21 cellular contexts compared by ENCODE assay signal in genomic region chr5:170700503-170700902, GRCh38.
DNase-seq lines count a peak whose midpoint lies in the region; ATAC-seq and TF ChIP-seq lines count a peak whose summit lies in the region.
"Had no signal": no experiment of that assay in that cellular context is flagged by ENCODE, and none has a peak within 500 bp of the region (broad histone marks: within the 10 kb centered on the region; RNA-seq: fewer than 3 reads in every experiment).

No MANE protein-coding gene starts in this region.

- no peaks in the 10 kb centered on the region for H3K79me1 ChIP-seq in trophoblast cell (ENCODE audit: low read length)

- no peak overlapping the region for H2AK5ac ChIP-seq in trophoblast cell (ENCODE audit: low read length)

- no peak overlapping the region for H3K4me2 ChIP-seq in trophoblast cell (ENCODE audit: low read length)
- H3K4me2 ChIP-seq: A549; BLaER1 treated with 17β-estradiol and CSF1 and Interleukin-3, amounts not matched to agents 10 nM and 100 nM had no signal

- H4K8ac ChIP-seq in trophoblast cell (ENCODE audit: low read depth, low read length): no peak overlapping the region

- peak; percentile 35; the same call in 1 of the 2 replicates for TF ChIP-seq EP300 in Ishikawa (IDR thresholded peaks at IDR 0.05; ENCODE audit: borderline replicate concordance)

- peak; percentile 32 for DNase-seq in NCI-H2171 treated with DMSO at 0.1 percent for 48 hours (lab: John Stamatoyannopoulos, UW)
- DNase-seq in NCI-H2171 (lab: John Stamatoyannopoulos, UW): no peak
- DNase-seq in trophoblast cell: no peak
- DNase-seq: AML-193; Caco-2; CD4-positive, alpha-beta T cell; CD8-positive, alpha-beta T cell; DMS 273 treated with DMSO at 0.1 percent for 48 hours; DMS153; DMS53; DMS79; DND-41; EL; GDM1 had no signal

- no peaks in the 10 kb centered on the region for H3K4me1 ChIP-seq in trophoblast cell (ENCODE audit: control insufficient read depth in 1 of 2, insufficient read depth in 2 of 2, low read length in 2 of 2)
- H3K4me1 ChIP-seq: A549; BLaER1 treated with 17β-estradiol and CSF1 and Interleukin-3, amounts not matched to agents 10 nM and 100 nM; Caco-2 had no signal

- H3K79me2 ChIP-seq in trophoblast cell (ENCODE audit: control insufficient read depth, insufficient read depth, low read length, poor library complexity): no peaks in the 10 kb centered on the region

- H3K27ac ChIP-seq in trophoblast cell (ENCODE audit: low read depth, low read length): no peak overlapping the region
- H3K27ac ChIP-seq: 22Rv1; A549; BLaER1 treated with 17β-estradiol and CSF1 and Interleukin-3, amounts not matched to agents 10 nM and 100 nM; C4-2B had no signal

- no peak overlapping the region for H2BK5ac ChIP-seq in trophoblast cell (ENCODE audit: low read depth, low read length, poor library complexity)

- peak overlapping the region; percentile 42 for H3K23ac ChIP-seq in trophoblast cell (ENCODE audit: low read length)

- no peak for ATAC-seq in GM19452 (IDR thresholded peaks at IDR 0.05; ENCODE audit: unreplicated experiment)
- ATAC-seq: A549; CD8-positive, alpha-beta T cell; GM12878 had no signal

- H3K36me3 ChIP-seq in trophoblast cell (ENCODE audit: control insufficient read depth in 1 of 2, insufficient read depth in 2 of 2, low read length in 2 of 2): no peaks in the 10 kb centered on the region
- H3K36me3 ChIP-seq: BLaER1 treated with 17β-estradiol and CSF1 and Interleukin-3, amounts not matched to agents 10 nM and 100 nM had no signal

- no peak overlapping the region for H3K9ac ChIP-seq in trophoblast cell (ENCODE audit: low read length)
- H3K9ac ChIP-seq: BLaER1 treated with 17β-estradiol and CSF1 and Interleukin-3, amounts not matched to agents 10 nM and 100 nM had no signal

- no peak overlapping the region for H4K91ac ChIP-seq in trophoblast cell (ENCODE audit: low read depth, low read length)

- no peak overlapping the region for H3K4me3 ChIP-seq in trophoblast cell (ENCODE audit: low read depth, low read length)
- H3K4me3 ChIP-seq: A549; BLaER1 treated with 17β-estradiol and CSF1 and Interleukin-3, amounts not matched to agents 10 nM and 100 nM; GM12878 had no signal

- TF ChIP-seq RAD21 in Ishikawa (IDR thresholded peaks at IDR 0.05; ENCODE audit: low read depth): no peak

- WGBS in trophoblast cell (ENCODE audit: extremely low coverage, insufficient coverage, insufficient read length): no CpG with 5 or more reads among the region's 5 CpGs

- no peak overlapping the region for H3K18ac ChIP-seq in trophoblast cell (ENCODE audit: low read length)

- no peak overlapping the region for H3K4ac ChIP-seq in trophoblast cell (ENCODE audit: low read depth, low read length)

- H3K9me3 ChIP-seq in trophoblast cell (ENCODE audit: insufficient read depth, low read depth, low read length): no peaks in the 10 kb centered on the region
- H3K9me3 ChIP-seq: A549; BLaER1 treated with 17β-estradiol and CSF1 and Interleukin-3, amounts not matched to agents 10 nM and 100 nM; Caco-2 had no signal

- H2BK12ac ChIP-seq in trophoblast cell (ENCODE audit: low read length): no peak overlapping the region

- no peak overlapping the region for H3K14ac ChIP-seq in trophoblast cell (ENCODE audit: low read length)

- no peak overlapping the region for H2BK120ac ChIP-seq in trophoblast cell (ENCODE audit: insufficient read depth, low read length, poor library complexity)

- no peak overlapping the region for H2AFZ ChIP-seq in trophoblast cell (ENCODE audit: insufficient read depth, low read length, poor library complexity)

- no peak overlapping the region for H4K12ac ChIP-seq in trophoblast cell (ENCODE audit: low read depth, low read length)

- no peaks in the 10 kb centered on the region for H3K27me3 ChIP-seq in trophoblast cell (ENCODE audit: insufficient read depth, low read length)
- H3K27me3 ChIP-seq: BLaER1 treated with 17β-estradiol and CSF1 and Interleukin-3, amounts not matched to agents 10 nM and 100 nM had no signal

TF ChIP-seq in Ishikawa, 13 proteins besides CTCF, POLR2A, EP300 and RAD21:
- TF ChIP-seq YY1 (IDR thresholded peaks at IDR 0.05; ENCODE audit: low read depth) (no peak), NFIC (IDR thresholded peaks at IDR 0.05) (peak; percentile 54), FOXM1 (IDR thresholded peaks at IDR 0.05; ENCODE audit: borderline replicate concordance, low read depth) (no peak), CREB1 (IDR thresholded peaks at IDR 0.05; ENCODE audit: low read depth) (no peak), MAX (IDR thresholded peaks at IDR 0.05) (no peak), TAF1 (IDR thresholded peaks at IDR 0.05; ENCODE audit: low read depth) (no peak), TCF12 (IDR thresholded peaks at IDR 0.05; ENCODE audit: low read depth) (peak; percentile 79), REST (IDR thresholded peaks at IDR 0.05; ENCODE audit: low read depth) (no peak)
TF ChIP-seq in Ishikawa: peak in this region for 2.
